13 cellular contexts compared by ENCODE assay signal in the genomic region with DNA sequence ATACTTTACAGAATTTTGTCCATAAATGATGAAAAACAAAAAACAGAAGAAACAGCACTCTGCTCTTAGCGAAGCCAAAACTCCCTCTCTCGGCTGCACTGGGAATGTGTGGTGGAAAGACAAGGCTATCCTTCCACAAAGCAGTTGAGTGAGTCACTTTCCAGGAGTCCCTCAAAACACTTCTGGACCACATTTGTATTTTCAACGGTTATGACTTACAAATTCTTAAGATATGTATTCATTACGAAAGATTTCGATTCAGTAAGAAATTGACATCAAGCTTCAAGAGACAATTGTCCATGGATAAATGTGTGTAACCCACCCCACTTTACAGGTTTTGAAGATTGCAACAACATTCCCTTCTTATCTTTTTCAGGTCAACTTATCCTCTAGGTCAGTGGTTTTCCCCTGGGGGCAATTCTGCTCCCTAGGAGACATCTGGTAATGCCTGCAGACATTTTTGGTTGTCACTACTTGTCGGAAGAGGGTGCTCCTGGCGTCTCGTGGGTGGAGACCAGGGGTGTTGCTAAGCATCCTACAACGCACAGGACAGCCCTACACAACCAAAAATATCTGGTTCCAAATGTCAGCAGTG.
A peak's percentile ranks its signal among the peaks of the same experiment; 100 is the strongest.
DNase-seq lines count a peak whose midpoint lies in the region; ATAC-seq and TF ChIP-seq lines count a peak whose summit lies in the region.
"Had no signal": no experiment of that assay in that cellular context is flagged by ENCODE, and none has a peak within 500 bp of the region (broad histone marks: within the 10 kb centered on the region; RNA-seq: fewer than 3 reads in every experiment).

No MANE protein-coding gene starts in this region.

- H3K79me1 ChIP-seq in mesendoderm (ENCODE audit: low read length): peaks cover 2% of the 10 kb centered on the region

- H3K27me3 ChIP-seq in mesendoderm (ENCODE audit: insufficient read depth, low read length, poor library complexity): no peaks in the 10 kb centered on the region
- H3K27me3 ChIP-seq: colonic mucosa had no signal

- no peak overlapping the region for H3K9ac ChIP-seq in mesendoderm (ENCODE audit: low read length)

- TF ChIP-seq CTCF in AG09309 (IDR thresholded peaks at IDR 0.05; ENCODE audit: control insufficient read depth, insufficient read depth, low read depth, low read length, missing control alignments) (peak; percentile 72), cardiac fibroblast (IDR thresholded peaks at IDR 0.05; ENCODE audit: low read depth, low read length) (peak; percentile 78)

- no peak overlapping the region for H2AK5ac ChIP-seq in mesendoderm (ENCODE audit: low read length)

- no CpG with 5 or more reads among the region's 9 CpGs for WGBS in mesendoderm (ENCODE audit: extremely low coverage, insufficient coverage, low lambda C conversion rate)

- no peak overlapping the region for H2BK15ac ChIP-seq in mesendoderm (replicated peaks; ENCODE audit: low read depth)

- H3K79me2 ChIP-seq in mesendoderm (ENCODE audit: control insufficient read depth, insufficient read depth, low read length): no peaks in the 10 kb centered on the region

- H3K4me3 ChIP-seq in AG09309 (ENCODE audit: control insufficient read depth, low read depth, low read length) (no peak overlapping the region), cardiac fibroblast (replicated peaks in 1 of 2; ENCODE audit: low read depth in 2 of 2, low read length in 2 of 2) (peak overlapping the region in 1 of 2 donors; percentile 3), mesendoderm (ENCODE audit: low read length) (no peak overlapping the region)
- H3K4me3 ChIP-seq: colonic mucosa, GM12878 had no signal

- DNase-seq in AG09309 (ENCODE audit: low read depth): peak; percentile 82
- peak; percentile 41 for DNase-seq in HS-27A (ENCODE audit: low read depth)
- DNase-seq in cardiac fibroblast (ENCODE audit: low read depth in 2 of 2): peak; percentile 88 to 96
- peak; percentile 75 for DNase-seq in mesendoderm
- DNase-seq in activated T-cell treated with anti-CD3 and anti-CD28 coated beads, Interleukin-2, amount 50 U/mL, for 1 hour: no peak
- DNase-seq: colonic mucosa, COR-L47, NCI-H1048, NCI-H510A treated with DMSO at 0.1 percent for 48 hours had no signal

- ATAC-seq in esophagus mucosa: no peak
- no peak for ATAC-seq in GM21360 (IDR thresholded peaks at IDR 0.05; ENCODE audit: unreplicated experiment)
- no peak for ATAC-seq in GM21390 (IDR thresholded peaks at IDR 0.05; ENCODE audit: unreplicated experiment)
- ATAC-seq: GM12878 had no signal

- H3K4me2 ChIP-seq in mesendoderm (ENCODE audit: low read length): no peak overlapping the region

- peaks cover 2% of the 10 kb centered on the region for H3K36me3 ChIP-seq in mesendoderm (ENCODE audit: control insufficient read depth, insufficient read depth, low read length)

- H4K5ac ChIP-seq in mesendoderm (ENCODE audit: low read length): no peak overlapping the region

- no peak overlapping the region for H3K23ac ChIP-seq in mesendoderm (ENCODE audit: low read length)

- no peak overlapping the region for H3K18ac ChIP-seq in mesendoderm (ENCODE audit: low read length)

- no peak overlapping the region for H3K27ac ChIP-seq in mesendoderm (ENCODE audit: low read depth, low read length)
- H3K27ac ChIP-seq: colonic mucosa had no signal

- H3K56ac ChIP-seq in mesendoderm (ENCODE audit: low read length): no peak overlapping the region

- H2BK120ac ChIP-seq in mesendoderm (ENCODE audit: low read depth, low read length): no peak overlapping the region

- peaks cover 2% of the 10 kb centered on the region for H3K4me1 ChIP-seq in mesendoderm (ENCODE audit: control insufficient read depth, low read depth, low read length)
- H3K4me1 ChIP-seq: colonic mucosa had no signal

- no peak overlapping the region for H3K4ac ChIP-seq in mesendoderm (ENCODE audit: low read depth, low read length)

- no peak overlapping the region for H4K8ac ChIP-seq in mesendoderm (ENCODE audit: low read depth, low read length)

- no peak overlapping the region for H2BK5ac ChIP-seq in mesendoderm (ENCODE audit: low read length)
